Comparison of ENCODE assay signal across 21 cellular contexts in the genomic region with DNA sequence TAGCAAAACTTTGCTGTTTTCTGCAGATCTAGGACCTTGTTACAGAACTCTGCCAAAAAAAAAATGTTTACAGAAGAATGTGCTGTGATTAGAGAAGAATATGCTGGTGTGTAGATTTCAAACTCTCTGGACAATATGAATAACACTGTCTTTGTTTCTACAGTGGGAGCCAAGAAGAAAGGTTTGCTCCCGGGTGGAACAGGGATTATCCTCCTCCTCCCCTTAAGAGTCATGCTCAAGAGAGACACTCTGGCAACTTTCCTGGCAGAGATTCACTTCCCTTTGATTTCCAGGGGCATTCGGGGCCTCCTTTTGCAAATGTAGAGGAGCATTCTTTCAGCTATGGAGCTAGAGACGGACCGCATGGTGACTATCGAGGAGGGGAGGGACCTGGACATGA. TPM values are rescaled to one million over a fixed set of nuclear protein-coding genes. Genes with fewer than 3 reads are reported as not detected.
DNase-seq lines count a peak whose midpoint lies in the region; ATAC-seq, FAIRE-seq and TF ChIP-seq lines count a peak whose summit lies in the region.
"Had no signal": no experiment of that assay in that cellular context is flagged by ENCODE, and none has a peak within 500 bp of the region (broad histone marks: within the 10 kb centered on the region; RNA-seq: fewer than 3 reads in every experiment).

No MANE protein-coding gene starts in this region.

- H3K9me3 Mint-ChIP-seq in astrocyte (ENCODE audit: unreplicated experiment) (no peaks in the 10 kb centered on the region), endothelial cell (ENCODE audit: unreplicated experiment) (no peaks in the 10 kb centered on the region)
- H3K9me3 Mint-ChIP-seq: CD4-positive, alpha-beta memory T cell; stimulated activated naive CD8-positive, alpha-beta T cell treated with anti-CD3 and anti-CD28 coated beads, Interleukin-15, amount 100 ng/mL, for 72 hours had no signal

- H3K27me3 Mint-ChIP-seq in astrocyte (ENCODE audit: low read depth, unreplicated experiment) (no peaks in the 10 kb centered on the region), endothelial cell (ENCODE audit: unreplicated experiment) (no peaks in the 10 kb centered on the region)
- H3K27me3 Mint-ChIP-seq: CD4-positive, alpha-beta memory T cell; stimulated activated naive CD8-positive, alpha-beta T cell treated with anti-CD3 and anti-CD28 coated beads, Interleukin-15, amount 100 ng/mL, for 72 hours had no signal

- H3K4me2 ChIP-seq in DOHH2 (ENCODE audit: low read length) (peak overlapping the region; percentile 55), astrocyte (ENCODE audit: low read length) (peak overlapping the region; percentile 20)

- H3K4me1 Mint-ChIP-seq in astrocyte (ENCODE audit: low read depth, unreplicated experiment) = peaks cover 14% of the 10 kb centered on the region
- H3K4me1 Mint-ChIP-seq in endothelial cell (ENCODE audit: unreplicated experiment) = no peaks in the 10 kb centered on the region

- peak overlapping the region; percentile 26 for H3K27ac Mint-ChIP-seq in astrocyte (ENCODE audit: unreplicated experiment)
- H3K27ac Mint-ChIP-seq in endothelial cell (ENCODE audit: unreplicated experiment) = no peak overlapping the region

- H4K20me1 ChIP-seq in DOHH2 (ENCODE audit: control insufficient read depth, insufficient read depth, low read depth, low read length) = no peaks in the 10 kb centered on the region
- H4K20me1 ChIP-seq in astrocyte (ENCODE audit: insufficient read depth, low read length) = peaks cover 37% of the 10 kb centered on the region

- H2AFZ ChIP-seq in astrocyte (ENCODE audit: low read depth, low read length) = no peak overlapping the region

- WGBS in gastroesophageal sphincter (ENCODE audit: low coverage in 1 of 2), 2 donors = 8 to 13% methylated on average over 3 to 4 of the region's 5 CpGs

- H3K4me3 Mint-ChIP-seq in astrocyte (ENCODE audit: unreplicated experiment) (no peak overlapping the region), endothelial cell (ENCODE audit: unreplicated experiment) (no peak overlapping the region)
- H3K4me3 Mint-ChIP-seq: CD4-positive, alpha-beta memory T cell; stimulated activated naive CD8-positive, alpha-beta T cell treated with anti-CD3 and anti-CD28 coated beads, Interleukin-15, amount 100 ng/mL, for 72 hours had no signal

- H3K79me2 ChIP-seq in DOHH2 (ENCODE audit: control insufficient read depth, low read length) (peaks cover 99% of the 10 kb centered on the region), astrocyte (ENCODE audit: insufficient read depth, low read length) (peaks cover 68% of the 10 kb centered on the region)

- peak overlapping the region; percentile 38 for H3K4me3 ChIP-seq in DOHH2 (ENCODE audit: low read length)
- H3K4me3 ChIP-seq in astrocyte (ENCODE audit: insufficient read depth, low read depth, low read length) = no peak overlapping the region
- no peak overlapping the region for H3K4me3 ChIP-seq in gastroesophageal sphincter
- H3K4me3 ChIP-seq: left lung, uterus had no signal

- H3K36me3 ChIP-seq in DOHH2 (ENCODE audit: control insufficient read depth, low read length) (peaks cover 88% of the 10 kb centered on the region), astrocyte (ENCODE audit: insufficient read depth, low read length) (peaks cover 4% of the 10 kb centered on the region), gastroesophageal sphincter (peaks cover 0 to 24% of the 10 kb centered on the region in 2 donors)
- H3K36me3 ChIP-seq: uterus had no signal

- H3K27me3 ChIP-seq in DOHH2 (ENCODE audit: control insufficient read depth, low read length) = no peaks in the 10 kb centered on the region
- H3K27me3 ChIP-seq in astrocyte (ENCODE audit: insufficient read depth, low read length) = no peaks in the 10 kb centered on the region
- H3K27me3 ChIP-seq in gastroesophageal sphincter = no peaks in the 10 kb centered on the region
- H3K27me3 ChIP-seq: brain microvascular endothelial cell, left lung, uterus had no signal

- TF ChIP-seq POLR2A in gastroesophageal sphincter (IDR thresholded peaks at IDR 0.05) = no peak

- peaks cover 70% of the 10 kb centered on the region for H3K4me1 ChIP-seq in DOHH2 (ENCODE audit: control insufficient read depth, low read length)
- H3K4me1 ChIP-seq in astrocyte (ENCODE audit: insufficient read depth, low read length) = peaks cover 5% of the 10 kb centered on the region
- peaks cover 4 to 53% (median 15%) of the 10 kb centered on the region in 3 donors for H3K4me1 ChIP-seq in gastroesophageal sphincter
- H3K4me1 ChIP-seq: left lung, uterus had no signal

- no peak for TF ChIP-seq EP300 in gastroesophageal sphincter (IDR thresholded peaks at IDR 0.05)

- H3K9me3 ChIP-seq in DOHH2 (ENCODE audit: control insufficient read depth, insufficient read depth, low read length) = no peaks in the 10 kb centered on the region
- no peaks in the 10 kb centered on the region for H3K9me3 ChIP-seq in astrocyte (ENCODE audit: insufficient read depth, low read depth, low read length)
- H3K9me3 ChIP-seq in gastroesophageal sphincter = no peaks in the 10 kb centered on the region
- H3K9me3 ChIP-seq: left lung, uterus had no signal

- DNase-seq in astrocyte (ENCODE audit: low read depth) (peak; percentile 26), pons (ENCODE audit: low spot score) (peak; percentile 34), NCI-H446 treated with DMSO at 0.1 percent for 48 hours (lab: John Stamatoyannopoulos, UW) (no peak), endothelial cell (ENCODE audit: low spot score) (no peak)
- DNase-seq: activated CD4-positive, alpha-beta T cell treated with anti-CD3 and anti-CD28 coated beads for 48 hours; activated gamma-delta T cell treated with Interleukin-2 at 50 U/mL for 16 hours; brain microvascular endothelial cell; CD4-positive, alpha-beta memory T cell; DND-41; effector CD4-positive, alpha-beta T cell; left lung; NCI-H1436; NCI-H82; stimulated activated CD4-positive, alpha-beta T cell treated with anti-CD3 and anti-CD28 coated beads, Interleukin-15, amount 100 ng/mL, for 24 hours; stimulated activated naive CD8-positive, alpha-beta T cell treated with anti-CD3 and anti-CD28 coated beads, Interleukin-15, amount 100 ng/mL, for 72 hours; uterus had no signal

- TF ChIP-seq CTCF in DOHH2 (IDR thresholded peaks at IDR 0.05; ENCODE audit: low read depth, low read length, poor library complexity, severe bottlenecking) (no peak), astrocyte (IDR thresholded peaks at IDR 0.05; ENCODE audit: insufficient read depth, low read depth, low read length) (no peak), gastroesophageal sphincter (IDR thresholded peaks at IDR 0.05) (no peak), endothelial cell (IDR thresholded peaks at IDR 0.05; ENCODE audit: unreplicated experiment) (no peak)

- peaks cover 18% of the 10 kb centered on the region for H3F3A ChIP-seq in DOHH2 (ENCODE audit: control insufficient read depth, insufficient read depth)

- ATAC-seq in gastroesophageal sphincter (no peak), GM21515 (IDR thresholded peaks at IDR 0.05; ENCODE audit: unreplicated experiment) (no peak), GM21423 (IDR thresholded peaks at IDR 0.05; ENCODE audit: unreplicated experiment) (no peak)
- ATAC-seq: left lung; stimulated activated naive CD8-positive, alpha-beta T cell treated with anti-CD3 and anti-CD28 coated beads, Interleukin-15, amount 100 ng/mL, for 72 hours had no signal

- H3K9ac ChIP-seq in astrocyte (ENCODE audit: low read length) = no peak overlapping the region

- H3K27ac ChIP-seq in DOHH2 (ENCODE audit: low read depth, low read length) (peak overlapping the region; percentile 69), astrocyte (ENCODE audit: low read depth, low read length) (no peak overlapping the region), gastroesophageal sphincter (peak overlapping the region; percentile 31 to 67 (median 56))
- H3K27ac ChIP-seq: brain microvascular endothelial cell, left lung, uterus had no signal

- no peaks in the 10 kb centered on the region for H3K9me2 ChIP-seq in DOHH2 (replicated peaks; ENCODE audit: control insufficient read depth, low read length)

- peaks cover 9% of the 10 kb centered on the region for H3K36me3 Mint-ChIP-seq in astrocyte (ENCODE audit: low read depth, unreplicated experiment)
- H3K36me3 Mint-ChIP-seq in endothelial cell (ENCODE audit: low read depth, unreplicated experiment) = peaks cover 12% of the 10 kb centered on the region

- no peak for FAIRE-seq in astrocyte (lab: Jason Lieb, UNC)
- FAIRE-seq: HTR-8/SVneo had no signal

RNA-seq across cellular contexts. Expression of a gene that starts 27.4 kb away (rescaled TPM):
- total RNA-seq in astrocyte (49.0 and 53.9 TPM in 2 replicates), gastroesophageal sphincter (100 to 1,000 TPM in 2 of 4 donors, 10 to 100 TPM in 2; 39.0 to 135 (median 84.2) TPM), endothelial cell (ENCODE audit: unreplicated experiment) (76.2 TPM)

RNA-seq across cellular contexts. Expression of a gene that starts 37.7 kb away (rescaled TPM):
- total RNA-seq in astrocyte (12.4 and 15.2 TPM in 2 replicates), gastroesophageal sphincter (10 to 100 TPM in 2 of 4 donors, 1 to 10 TPM in 2; 9.0 to 21.8 (median 10.8) TPM), endothelial cell (ENCODE audit: unreplicated experiment) (6.1 TPM)

Comparison
In these comparisons a context has a peak if more than half of its experiments do, and no peak if none do; other contexts are left out.
1. DNase-seq: peak in astrocyte (single experiment) and pons (single experiment); none in NCI-H446 treated with DMSO at 0.1 percent for 48 hours (single experiment) and endothelial cell (single experiment).